In the genomic region with DNA sequence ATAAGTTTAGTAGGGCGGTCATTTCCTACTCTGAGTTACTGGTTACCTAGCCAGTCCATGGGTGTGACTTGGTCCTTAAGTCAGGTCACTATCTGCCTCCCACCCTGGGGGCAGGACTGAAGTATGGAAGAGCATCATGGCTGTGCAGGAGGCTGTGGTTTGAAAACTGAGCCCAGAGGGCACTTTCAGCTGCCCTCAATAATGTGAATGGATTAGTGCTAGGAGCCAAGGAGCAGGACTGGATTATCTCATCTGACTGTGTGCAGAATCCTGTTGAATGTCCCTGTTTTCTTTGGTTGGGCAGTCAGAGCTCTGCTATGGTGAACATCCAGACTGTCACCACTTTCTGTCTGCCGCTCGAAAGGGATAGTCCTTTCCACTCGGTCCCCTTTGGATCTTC, we compare ENCODE assay signal across 8 cellular contexts. TPM values are rescaled to one million over a fixed set of nuclear protein-coding genes. Genes with fewer than 3 reads are reported as not detected.
A peak's percentile ranks its signal among the peaks of the same experiment; 100 is the strongest.
DNase-seq lines count a peak whose midpoint lies in the region; ATAC-seq and TF ChIP-seq lines count a peak whose summit lies in the region.

No MANE protein-coding gene starts in this region.

- H3K36me3 ChIP-seq in A673 (ENCODE audit: insufficient read depth, low read length, poor library complexity, severe bottlenecking) (peaks cover 24% of the 10 kb centered on the region), HEK293 (ENCODE audit: control insufficient read depth in 2 of 2, insufficient read depth in 1 of 2, low read length in 2 of 2) (peaks cover 6 to 41% of the 10 kb centered on the region in 2 experiments), mesodermal cell (ENCODE audit: control insufficient read depth, insufficient read depth, low read length) (peaks cover 33% of the 10 kb centered on the region)

- BruUV-seq in A673 (replicated peaks; lab: Mats Ljungman, UMichigan), result no TSS peak

- DNase-seq in A673 (ENCODE audit: low spot score) (no peak), astrocyte of the spinal cord (ENCODE audit: low read depth, low spot score) (no peak), ACHN (no peak), NCI-H128 (lab: John Stamatoyannopoulos, UW; ENCODE audit: unreplicated experiment) (no peak), NCI-H1105 (lab: John Stamatoyannopoulos, UW) (no peak)

- H3K27ac ChIP-seq in A673 (ENCODE audit: low read depth, low read length, poor library complexity, severe bottlenecking) (peak overlapping the region; percentile 95), HEK293 (ENCODE audit: extremely low read depth, low read depth, low read length) (no peak overlapping the region), mesodermal cell (ENCODE audit: low read depth, low read length, severe bottlenecking) (peak overlapping the region; percentile 95)

- intact Hi-C loops in A673 (cut with micrococcal nuclease; ENCODE audit: unreplicated experiment), result loop anchor here (5.0 to 10.0 kb wide), 4 partner anchors 108 to 604 kb away; no protein-coding TSS in a partner anchor

- CTCF ChIA-PET in A673 (lab: Charles Lee) (interaction anchor here (0.7 kb wide), 1 partner anchor 29 kb away, joined by 3 read pairs; no protein-coding TSS in a partner anchor), HEK293 (lab: Yijun Ruan, JAX) (no interaction called here)

- in situ Hi-C loops in astrocyte of the spinal cord (cut with HindIII; ENCODE audit: low sequenced_read_pairs) (no loop called here), ACHN (cut with HindIII; ENCODE audit: low pct_ligation_motif_present, low pct_unique_long_range_greater_than_20kb, low sequenced_read_pairs) (no loop called here)

- no peak for ATAC-seq in GM21526 (IDR thresholded peaks at IDR 0.05; ENCODE audit: low FRiP score, unreplicated experiment)

- no peaks in the 10 kb centered on the region for H3K27me3 ChIP-seq in A673 (replicated peaks; ENCODE audit: insufficient read depth, low read depth, low read length, poor library complexity)

- H3K4me3 ChIP-seq in A673 (ENCODE audit: low read depth, low read length, poor library complexity, severe bottlenecking) (peak overlapping the region; percentile 88), HEK293 (ENCODE audit: low read depth, low read length) (peak overlapping the region; percentile 95), astrocyte of the spinal cord (ENCODE audit: low read depth, low read length) (peak overlapping the region; percentile 87), mesodermal cell (ENCODE audit: extremely low read depth, insufficient read depth, low read length, poor library complexity, severe bottlenecking) (peak overlapping the region; percentile 64)

- TF ChIP-seq CTCF in A673 (conservative IDR thresholded peaks at IDR 0.05; ENCODE audit: low read depth, low read length) (no peak), HEK293 (tag by site-specific recombination; IDR thresholded peaks at IDR 0.05) (no peak), astrocyte of the spinal cord (IDR thresholded peaks at IDR 0.05; ENCODE audit: low read depth, low read length) (no peak)

- H3K4me1 ChIP-seq in A673 (ENCODE audit: insufficient read depth, low read length, poor library complexity, severe bottlenecking), result peaks cover 16% of the 10 kb centered on the region
- peaks cover 15% of the 10 kb centered on the region for H3K4me1 ChIP-seq in HEK293 (ENCODE audit: control insufficient read depth, insufficient read depth, low read length)
- H3K4me1 ChIP-seq in mesodermal cell (ENCODE audit: control insufficient read depth, insufficient read depth, low read length, poor library complexity, severe bottlenecking), result peaks cover 12% of the 10 kb centered on the region

- POLR2A ChIA-PET in A673 (lab: Charles Lee; ENCODE audit: low non-redundant PET), result no interaction called here
- POLR2A ChIA-PET in HEK293 (lab: Yijun Ruan, JAX), result no interaction called here

- H3K9me3 ChIP-seq in A673 (ENCODE audit: low read depth, low read length, poor library complexity, severe bottlenecking) (no peaks in the 10 kb centered on the region), HEK293 (ENCODE audit: control insufficient read depth, insufficient read depth, low read depth, low read length) (no peaks in the 10 kb centered on the region), mesodermal cell (ENCODE audit: control insufficient read depth, low read length) (no peaks in the 10 kb centered on the region)

- WGBS in mesodermal cell (ENCODE audit: insufficient coverage in 2 of 2), 2 experiments, result 74 to 100% methylated on average over 1 to 3 of the region's 4 CpGs

TF ChIP-seq in HEK293, 187 proteins besides CTCF, POLR2A, EP300 and RAD21:
- TF ChIP-seq ZBTB48 (tag by site-specific recombination; IDR thresholded peaks at IDR 0.05) (no peak), ZNF148 (tag by site-specific recombination; IDR thresholded peaks at IDR 0.05; ENCODE audit: borderline replicate concordance) (no peak), ZNF184 (tag by site-specific recombination; IDR thresholded peaks at IDR 0.05) (no peak), ZNF354C (tag by site-specific recombination; IDR thresholded peaks at IDR 0.05; ENCODE audit: borderline replicate concordance, low read depth) (no peak), BCL11A (tag by site-specific recombination; IDR thresholded peaks at IDR 0.05; ENCODE audit: low read depth) (no peak), ZNF830 (tag by site-specific recombination; IDR thresholded peaks at IDR 0.05; ENCODE audit: low read depth) (no peak), SP2 (tag by site-specific recombination; IDR thresholded peaks at IDR 0.05) (no peak), ZNF311 (tag by site-specific recombination; IDR thresholded peaks at IDR 0.05; ENCODE audit: borderline replicate concordance) (no peak), ZBTB7A (tag by site-specific recombination; IDR thresholded peaks at IDR 0.05; ENCODE audit: low read depth) (no peak), GFI1B (tag by site-specific recombination; IDR thresholded peaks at IDR 0.05) (no peak), PRDM1 (tag by site-specific recombination; IDR thresholded peaks at IDR 0.05) (peak; percentile 42; the same call in 1 of the 2 replicates), ZNF561 (tag by site-specific recombination; IDR thresholded peaks at IDR 0.05; ENCODE audit: borderline replicate concordance) (no peak), ZNF398 (tag by site-specific recombination; IDR thresholded peaks at IDR 0.05) (no peak), REPIN1 (tag by site-specific recombination; IDR thresholded peaks at IDR 0.05; ENCODE audit: low read depth) (no peak), SCRT2 (tag by site-specific recombination; IDR thresholded peaks at IDR 0.05) (peak; percentile 87), ZNF701 (tag by site-specific recombination; IDR thresholded peaks at IDR 0.05) (no peak), ELK4 (IDR thresholded peaks at IDR 0.05; ENCODE audit: borderline replicate concordance, low read depth, low read length) (no peak)

RNA-seq across cellular contexts. Expression of gene ATXN7L3B, which starts 1.6 kb away (rescaled TPM):
- total RNA-seq in A673 (2021), result 42.2 and 43.7 TPM in 2 replicates
- polyA plus RNA-seq in mesodermal cell (2013, experiment 1 of 2), result 30.9 TPM
- 27.8 TPM for polyA plus RNA-seq in mesodermal cell (2013, experiment 2 of 2)
